19 cellular contexts compared by ENCODE assay signal in the genomic region with DNA sequence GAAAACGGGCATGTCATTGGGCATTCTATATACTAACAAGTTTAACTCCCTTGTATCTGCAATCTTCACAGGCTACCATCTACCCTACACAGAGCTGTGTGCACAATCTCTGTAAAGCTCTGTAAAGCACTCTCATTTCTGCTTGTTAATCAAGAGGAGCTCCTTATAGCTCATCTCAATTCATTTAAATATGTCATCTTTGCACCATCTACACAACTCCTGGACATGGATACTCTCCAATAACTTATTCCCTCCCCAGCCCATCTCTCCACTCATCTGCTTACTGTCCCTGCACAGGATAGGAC.
DNase-seq lines count a peak whose midpoint lies in the region; ATAC-seq, FAIRE-seq and TF ChIP-seq lines count a peak whose summit lies in the region.
"Had no signal": no experiment of that assay in that cellular context is flagged by ENCODE, and none has a peak within 500 bp of the region (broad histone marks: within the 10 kb centered on the region; RNA-seq: fewer than 3 reads in every experiment).

No MANE protein-coding gene starts in this region.

- peaks cover 37% of the 10 kb centered on the region for H3K36me3 Mint-ChIP-seq in CD4-positive, alpha-beta T cell (ENCODE audit: low read depth)
- peaks cover 22% of the 10 kb centered on the region for H3K36me3 Mint-ChIP-seq in CD8-positive, alpha-beta T cell
- H3K36me3 Mint-ChIP-seq in activated T-helper 17 cell treated with anti-CD3 and anti-CD28 coated beads, Interleukin-2, amount 50 U/mL, for 72 hours (ENCODE audit: low read depth): peaks cover 80% of the 10 kb centered on the region
- peaks cover 15% of the 10 kb centered on the region; the same call in 1 of the 2 replicates for H3K36me3 Mint-ChIP-seq in HFFc6 (ENCODE audit: low read depth)

- H3K4me3 Mint-ChIP-seq in CD4-positive, alpha-beta T cell: peak overlapping the region; percentile 42
- peak overlapping the region; percentile 27 for H3K4me3 Mint-ChIP-seq in CD8-positive, alpha-beta T cell
- H3K4me3 Mint-ChIP-seq in activated T-helper 17 cell treated with anti-CD3 and anti-CD28 coated beads, Interleukin-2, amount 50 U/mL, for 72 hours: peak overlapping the region; percentile 79
- no peak overlapping the region for H3K4me3 Mint-ChIP-seq in HFFc6
- H3K4me3 Mint-ChIP-seq: activated B cell treated with CpG ODN at 0.5 μM for 24 hours, nephron progenitor cell had no signal

- H3K27ac ChIP-seq in CD4-positive, alpha-beta T cell (ENCODE audit: low read depth, low read length): peak overlapping the region; percentile 82
- peak overlapping the region; percentile 60 for H3K27ac ChIP-seq in CD8-positive, alpha-beta T cell (ENCODE audit: low read depth, low read length)
- H3K27ac ChIP-seq in HepG2 (ENCODE audit: extremely low read length, insufficient read depth, low read length): no peak overlapping the region

- no peak overlapping the region for H3K9ac ChIP-seq in HepG2 (ENCODE audit: insufficient read depth, low read depth, low read length)

- no peak for TF ChIP-seq EP300 in HepG2 (IDR thresholded peaks at IDR 0.05; ENCODE audit: low read depth in 2 of 2, low read length in 2 of 2)
- TF ChIP-seq EP300 in HepG2 (CRISPR knock-in tag; IDR thresholded peaks at IDR 0.05; ENCODE audit: borderline replicate concordance): no peak

- FAIRE-seq in HepG2 (lab: Jason Lieb, UNC): no peak
- FAIRE-seq: GM12878 had no signal

- H3K9me3 ChIP-seq in CD4-positive, alpha-beta T cell (ENCODE audit: control insufficient read depth, low read length): no peaks in the 10 kb centered on the region
- no peaks in the 10 kb centered on the region for H3K9me3 ChIP-seq in CD8-positive, alpha-beta T cell (ENCODE audit: low read length)
- no peaks in the 10 kb centered on the region for H3K9me3 ChIP-seq in HepG2 (ENCODE audit: low read length)

- POLR2A ChIA-PET in CD4-positive, alpha-beta T cell (lab: Charles Lee): interaction anchor here (0.7 to 6.1 kb wide), 13 partner anchors 9 to 1741 kb away, joined by 3 to 48 read pairs (median 5); a partner anchor contains a TSS
- POLR2A ChIA-PET in CD8-positive, alpha-beta T cell (lab: Charles Lee): interaction anchor here (1.0 to 3.0 kb wide), 3 partner anchors 11 to 60 kb away, joined by 3 to 21 read pairs (median 14); no protein-coding TSS in a partner anchor
- POLR2A ChIA-PET in HepG2 (lab: Yijun Ruan, JAX): interaction anchor here (1.2 kb wide), 1 partner anchor 61 kb away, joined by 3 read pairs; no protein-coding TSS in a partner anchor

- ATAC-seq in CD4-positive, alpha-beta T cell (ENCODE audit: poor library complexity): no peak
- no peak for ATAC-seq in CD8-positive, alpha-beta T cell
- peak; percentile 42 for ATAC-seq in activated T-helper 17 cell treated with anti-CD3 and anti-CD28 coated beads, Interleukin-2, amount 50 U/mL, for 72 hours (replicated peaks)
- 0 out of 3 replicates have a peak, but pooled peaks have one; percentile 28 for ATAC-seq in HepG2
- ATAC-seq: GM12878, Right ventricle myocardium inferior had no signal

- H3K4me3 ChIP-seq in CD8-positive, alpha-beta T cell (ENCODE audit: low read depth, low read length): no peak overlapping the region
- no peak overlapping the region for H3K4me3 ChIP-seq in HepG2 (replicated peaks in 1 of 3; ENCODE audit: insufficient read depth in 1 of 3, low read depth in 2 of 3, low read length in 3 of 3)
- H3K4me3 ChIP-seq: GM12878, skin epidermis had no signal

- H3K36me3 ChIP-seq in CD8-positive, alpha-beta T cell (ENCODE audit: insufficient read depth, low read length): no peaks in the 10 kb centered on the region
- peaks cover 0 to 21% of the 10 kb centered on the region in 2 experiments; a peak in 4 of 5 replicates for H3K36me3 ChIP-seq in HepG2 (replicated peaks in 1 of 2; ENCODE audit: control insufficient read depth in 1 of 2, insufficient read depth in 2 of 2, low read length in 2 of 2)

- TF ChIP-seq POLR2A in HepG2 (IDR thresholded peaks at IDR 0.05; ENCODE audit: insufficient read depth in 1 of 2, low read depth in 2 of 2, low read length in 2 of 2): no peak

- no peaks in the 10 kb centered on the region for H4K20me1 ChIP-seq in HepG2 (ENCODE audit: insufficient read depth, low read length)

- no peak overlapping the region for H2AFZ ChIP-seq in HepG2 (ENCODE audit: low read length)

- no peaks in the 10 kb centered on the region for H3K27me3 Mint-ChIP-seq in CD4-positive, alpha-beta T cell
- no peaks in the 10 kb centered on the region for H3K27me3 Mint-ChIP-seq in CD8-positive, alpha-beta T cell (ENCODE audit: low read depth)
- H3K27me3 Mint-ChIP-seq in activated T-helper 17 cell treated with anti-CD3 and anti-CD28 coated beads, Interleukin-2, amount 50 U/mL, for 72 hours: no peaks in the 10 kb centered on the region
- no peaks in the 10 kb centered on the region; the same call in 1 of the 2 replicates for H3K27me3 Mint-ChIP-seq in HFFc6 (ENCODE audit: insufficient read depth)

- BruUV-seq in HepG2 (replicated peaks; lab: Mats Ljungman, UMichigan): no TSS peak

- H3K79me2 ChIP-seq in HepG2 (ENCODE audit: insufficient read depth, low read length): no peaks in the 10 kb centered on the region

- peaks cover 87% of the 10 kb centered on the region for H3K4me1 Mint-ChIP-seq in CD4-positive, alpha-beta T cell (ENCODE audit: low read depth)
- peaks cover 75% of the 10 kb centered on the region for H3K4me1 Mint-ChIP-seq in CD8-positive, alpha-beta T cell (ENCODE audit: low read depth)
- peaks cover 39% of the 10 kb centered on the region for H3K4me1 Mint-ChIP-seq in activated T-helper 17 cell treated with anti-CD3 and anti-CD28 coated beads, Interleukin-2, amount 50 U/mL, for 72 hours
- peaks cover 20% of the 10 kb centered on the region; the same call in 1 of the 2 replicates for H3K4me1 Mint-ChIP-seq in HFFc6 (ENCODE audit: low read depth)
- H3K4me1 Mint-ChIP-seq: nephron progenitor cell had no signal

- DNase-seq in CD4-positive, alpha-beta T cell: no peak
- DNase-seq in CD8-positive, alpha-beta T cell: no peak
- DNase-seq in HepG2 (ENCODE audit: low spot score): no peak
- no peak for DNase-seq in NCI-H1930 (lab: John Stamatoyannopoulos, UW)
- no peak for DNase-seq in stimulated activated CD4-positive, alpha-beta T cell treated with anti-CD3 and anti-CD28 coated beads, Interleukin-1b, Interleukin-23, amount 100 ng/mL, for 48 hours
- DNase-seq in HFFc6: no peak
- DNase-seq: activated B cell treated with CpG ODN at 0.5 μM for 24 hours; AML-193; DMS 273 treated with DMSO at 0.1 percent for 48 hours; GDM1; HCEC 1CT; NCI-H510A treated with DMSO at 0.1 percent for 48 hours; nephron progenitor cell; stimulated activated CD4-positive, alpha-beta T cell treated with anti-CD3 and anti-CD28 coated beads, Interleukin-4, amount 100 ng/mL, for 24 hours had no signal

- CTCF ChIA-PET in CD4-positive, alpha-beta T cell (lab: Charles Lee): interaction anchor here (1.2 to 1.7 kb wide), 2 partner anchors 11 to 61 kb away, joined by 3 to 6 read pairs; a partner anchor contains a TSS
- CTCF ChIA-PET in CD8-positive, alpha-beta T cell (lab: Charles Lee): interaction anchor here (0.9 to 4.6 kb wide), 5 partner anchors 10 to 66 kb away, joined by 3 to 19 read pairs (median 3); no protein-coding TSS in a partner anchor
- CTCF ChIA-PET in HepG2 (lab: Yijun Ruan, JAX; ENCODE audit: low intra/inter-chr PET ratio, low total read pairs): no interaction called here

- no peak overlapping the region for H3K4me2 ChIP-seq in HepG2 (ENCODE audit: low read depth, low read length)

- no peaks in the 10 kb centered on the region for H3K27me3 ChIP-seq in CD4-positive, alpha-beta T cell (ENCODE audit: control insufficient read depth, insufficient read depth, low read length)
- H3K27me3 ChIP-seq in CD8-positive, alpha-beta T cell (ENCODE audit: insufficient read depth, low read length): no peaks in the 10 kb centered on the region
- H3K27me3 ChIP-seq in HepG2 (ENCODE audit: control insufficient read depth in 1 of 2, insufficient read depth in 2 of 2, low read length in 2 of 2): no peaks in the 10 kb centered on the region

- peak overlapping the region; percentile 86 for H3K27ac Mint-ChIP-seq in CD4-positive, alpha-beta T cell
- peak overlapping the region; percentile 94 for H3K27ac Mint-ChIP-seq in CD8-positive, alpha-beta T cell
- H3K27ac Mint-ChIP-seq in activated T-helper 17 cell treated with anti-CD3 and anti-CD28 coated beads, Interleukin-2, amount 50 U/mL, for 72 hours: peak overlapping the region; percentile 91
- H3K27ac Mint-ChIP-seq in HFFc6: no peak overlapping the region
- H3K27ac Mint-ChIP-seq: activated B cell treated with CpG ODN at 0.5 μM for 24 hours, nephron progenitor cell, progenitor cell of endocrine pancreas had no signal

- no peak for TF ChIP-seq CTCF in CD4-positive, alpha-beta T cell (IDR thresholded peaks at IDR 0.05)
- no peak for TF ChIP-seq CTCF in CD8-positive, alpha-beta T cell (IDR thresholded peaks at IDR 0.05)
- TF ChIP-seq CTCF in HepG2 (CRISPR knock-in tag; IDR thresholded peaks at IDR 0.05) (no peak), HFFc6 (IDR thresholded peaks at IDR 0.05) (no peak)

- no peaks in the 10 kb centered on the region for H3K9me3 Mint-ChIP-seq in CD4-positive, alpha-beta T cell
- no peaks in the 10 kb centered on the region for H3K9me3 Mint-ChIP-seq in CD8-positive, alpha-beta T cell
- no peaks in the 10 kb centered on the region for H3K9me3 Mint-ChIP-seq in activated T-helper 17 cell treated with anti-CD3 and anti-CD28 coated beads, Interleukin-2, amount 50 U/mL, for 72 hours
- no peaks in the 10 kb centered on the region for H3K9me3 Mint-ChIP-seq in HFFc6
- H3K9me3 Mint-ChIP-seq: activated B cell treated with CpG ODN at 0.5 μM for 24 hours, nephron progenitor cell had no signal

- intact Hi-C loops in CD4-positive, alpha-beta T cell (cut with DNase I, micrococcal nuclease): loop anchor here in 1 of 2 experiments (5.0 kb wide), 1 partner anchor 45 kb away; no protein-coding TSS in a partner anchor
- intact Hi-C loops in CD8-positive, alpha-beta T cell (cut with DNase I, micrococcal nuclease): loop anchor here in 1 of 2 experiments (5.0 kb wide), 2 partner anchors 290 to 305 kb away; a partner anchor contains a TSS
- intact Hi-C loops in HepG2 (cut with micrococcal nuclease; ENCODE audit: unreplicated experiment): no loop called here

- no peak for TF ChIP-seq RAD21 in HepG2 (CRISPR knock-in tag; IDR thresholded peaks at IDR 0.05)

- peaks cover 60% of the 10 kb centered on the region for H3K4me1 ChIP-seq in CD8-positive, alpha-beta T cell (ENCODE audit: insufficient read depth, low read length)
- peaks cover 28% of the 10 kb centered on the region for H3K4me1 ChIP-seq in HepG2 (ENCODE audit: insufficient read depth, low read length)

- in situ Hi-C loops in HepG2 (cut with HindIII; ENCODE audit: extremely low pct_ligation_motif_present, low pct_unique_long_range_greater_than_20kb): loop anchor here (5.0 kb wide), 1 partner anchor 115 kb away; no protein-coding TSS in a partner anchor

- WGBS in HepG2 (ENCODE audit: low lambda C conversion rate): 67% methylated on average over 1 of the region's 1 CpG

TF ChIP-seq in HepG2, 621 proteins besides CTCF, POLR2A, EP300 and RAD21:
- no peak for TF ChIP-seq ZNF781 (CRISPR knock-in tag; IDR thresholded peaks at IDR 0.05; ENCODE audit: borderline replicate concordance, not compliant biosample characterization)
- TF ChIP-seq, protein P1, sequence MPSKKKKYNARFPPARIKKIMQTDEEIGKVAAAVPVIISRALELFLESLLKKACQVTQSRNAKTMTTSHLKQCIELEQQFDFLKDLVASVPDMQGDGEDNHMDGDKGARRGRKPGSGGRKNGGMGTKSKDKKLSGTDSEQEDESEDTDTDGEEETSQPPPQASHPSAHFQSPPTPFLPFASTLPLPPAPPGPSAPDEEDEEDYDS (CRISPR knock-in tag; IDR thresholded peaks at IDR 0.05): no peak

Comparison
In these comparisons a context has a peak if more than half of its experiments do, and no peak if none do; other contexts are left out.
1. ATAC-seq: peak in activated T-helper 17 cell treated with anti-CD3 and anti-CD28 coated beads, Interleukin-2, amount 50 U/mL, for 72 hours (single experiment) and HepG2 (single experiment); none in CD4-positive, alpha-beta T cell (single experiment) and CD8-positive, alpha-beta T cell (single experiment).